ENCODE assay signal across 13 cellular contexts in the genomic region with DNA sequence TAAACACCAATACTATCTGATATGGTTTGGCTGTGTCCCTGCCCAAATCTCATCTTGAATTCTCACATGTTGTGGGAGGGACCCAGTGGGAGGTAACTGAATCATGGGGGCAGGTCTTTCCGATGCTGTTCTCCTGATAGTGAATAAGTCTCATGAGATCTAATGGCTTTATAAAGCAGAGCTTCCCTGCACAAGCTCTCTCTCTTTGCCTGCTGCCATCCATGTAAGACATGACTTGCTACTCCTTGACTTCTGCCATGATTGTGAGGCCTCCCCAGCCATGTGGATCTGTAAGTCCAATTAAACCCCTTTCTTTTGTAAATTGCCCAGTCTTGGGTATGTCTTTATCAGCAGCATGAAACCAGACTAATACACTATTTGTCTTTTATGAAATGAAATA. TPM values are rescaled to one million over a fixed set of nuclear protein-coding genes. Genes with fewer than 3 reads are reported as not detected.
"Had no signal": no experiment of that assay in that cellular context is flagged by ENCODE, and none has a peak within 500 bp of the region (broad histone marks: within the 10 kb centered on the region; RNA-seq: fewer than 3 reads in every experiment).

No MANE protein-coding gene starts in this region.

RNA-seq across cellular contexts. Expression of a gene that starts 9.3 kb away (rescaled TPM):
- total RNA-seq: left cardiac atrium; left colon; left lobe of liver; left ventricle myocardium inferior; left ventricle myocardium superior; lower lobe of right lung; mammary epithelial cell; mesenteric fat pad; mononuclear cell; myocyte; naive thymus-derived CD4-positive, alpha-beta T cell had no signal
- polyA plus RNA-seq: immature natural killer cell, keratinocyte had no signal
